1 cellular context compared by ENCODE assay signal in genomic region chr7:92647652-92648051, GRCh38.
TF ChIP-seq lines count a peak whose summit lies in the region.

No MANE protein-coding gene starts in this region.

TF ChIP-seq in GM23338, 12 proteins besides CTCF, POLR2A, EP300 and RAD21 (continued from another document):
- TF ChIP-seq REST (IDR thresholded peaks at IDR 0.05; ENCODE audit: unreplicated experiment): no peak
TF ChIP-seq in GM23338: peak in this region for 0.
